In genomic region chr6:16760536-16761468, GRCh38 we compare ENCODE assay signal across 8 cellular contexts.
DNase-seq lines count a peak whose midpoint lies in the region; ATAC-seq and TF ChIP-seq lines count a peak whose summit lies in the region.

Gene ATXN1, minus strand, starts transcription at chr6:16761460.

- peak within 1 kb of the TSS; percentile 97 for H3K27ac ChIP-seq in epithelial cell of prostate

- H3K4me3 ChIP-seq in AG04449 (ENCODE audit: low read depth, low read length): peak within 1 kb of the TSS; percentile 77
- H3K4me3 ChIP-seq in NB4 (ENCODE audit: low read depth, low read length): peak within 1 kb of the TSS; percentile 86

- DNase-seq in AG04449 (ENCODE audit: low read depth, low spot score) (no peak), NB4 (ENCODE audit: low read depth) (peak; percentile 59), epithelial cell of prostate (ENCODE audit: low read depth, low spot score) (no peak), middle frontal gyrus (ENCODE audit: extremely low spot score, low spot score) (peak; percentile 2)
- peak; percentile 51 for DNase-seq in activated CD8-positive, alpha-beta memory T cell treated with anti-CD3 and anti-CD28 coated beads, Interleukin-2, amount 50 U/mL, for 4 hours
- DNase-seq in stimulated activated naive CD4-positive, alpha-beta T cell treated with Interleukin-2 at 50 U/mL for 16 hours (lab: John Stamatoyannopoulos, UW): peak; percentile 58

- TF ChIP-seq CTCF in AG04449 (IDR thresholded peaks at IDR 0.05; ENCODE audit: insufficient read depth, low read length, missing control alignments): no peak
- TF ChIP-seq CTCF in NB4 (IDR thresholded peaks at IDR 0.05; ENCODE audit: low read depth, low read length): no peak

- POLR2A ChIA-PET in AG04449 (lab: Yijun Ruan, JAX): interaction anchor here (0.6 to 1.9 kb wide), 12 partner anchors 9 to 272 kb away, joined by 3 to 6 read pairs (median 3); no protein-coding TSS in a partner anchor

- CTCF ChIA-PET in AG04449 (lab: Yijun Ruan, JAX): interaction anchor here (0.6 to 5.9 kb wide), 12 partner anchors 14 to 428 kb away, joined by 3 to 150 read pairs (median 4); no protein-coding TSS in a partner anchor

- ATAC-seq in GM19023 (IDR thresholded peaks at IDR 0.05; ENCODE audit: unreplicated experiment): peak; percentile 7
- ATAC-seq in HG03571 (IDR thresholded peaks at IDR 0.05; ENCODE audit: unreplicated experiment): no peak

- peak; percentile 19 for TF ChIP-seq POLR2A in NB4 (IDR thresholded peaks at IDR 0.05; ENCODE audit: extremely low read depth, insufficient read length)

Comparison
In these comparisons a context has a peak if more than half of its experiments do, and no peak if none do; other contexts are left out.
1. DNase-seq: peak in NB4 (single experiment), activated CD8-positive, alpha-beta memory T cell treated with anti-CD3 and anti-CD28 coated beads, Interleukin-2, amount 50 U/mL, for 4 hours (single experiment), middle frontal gyrus (single experiment) and stimulated activated naive CD4-positive, alpha-beta T cell treated with Interleukin-2 at 50 U/mL for 16 hours (single experiment); none in AG04449 (single experiment) and epithelial cell of prostate (single experiment).